In the genomic region with DNA sequence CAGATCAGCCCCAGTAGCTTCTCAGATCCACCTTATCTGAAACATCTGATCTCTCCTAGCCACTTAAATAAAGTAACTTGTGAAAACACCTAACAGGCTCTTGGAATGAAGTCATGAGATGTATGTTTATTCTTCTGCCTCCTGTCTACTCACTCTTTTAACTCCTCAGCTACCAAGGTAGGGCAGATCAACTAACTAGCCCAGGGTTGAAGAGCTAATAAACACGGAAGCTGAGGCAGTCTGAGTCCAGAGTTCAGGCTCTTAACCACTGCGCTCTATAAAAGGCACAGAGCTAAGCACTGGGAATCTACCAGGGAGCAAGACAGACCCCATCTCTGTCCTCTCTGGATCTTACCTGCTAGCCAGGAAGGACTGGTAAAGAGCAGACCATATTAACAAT, we compare ENCODE assay signal across 8 cellular contexts. TPM values are rescaled to one million over a fixed set of nuclear protein-coding genes. Genes with fewer than 3 reads are reported as not detected.
DNase-seq lines count a peak whose midpoint lies in the region; ATAC-seq, FAIRE-seq and TF ChIP-seq lines count a peak whose summit lies in the region.
"Not testable (repeated sequence)": the region's sequence is repeated elsewhere in the genome, so short reads cannot be mapped to it uniquely, and the experiment has no call there.

No MANE protein-coding gene starts in this region.

- peak overlapping the region; percentile 21 for H3K4me3 Mint-ChIP-seq in activated naive CD4-positive, alpha-beta T cell treated with anti-CD3 and anti-CD28 coated beads, Interleukin-2, amount 50 U/mL, for 24 hours
- H3K4me3 Mint-ChIP-seq in endodermal cell, result not testable (repeated sequence)
- peak overlapping the region; percentile 5 for H3K4me3 Mint-ChIP-seq in natural killer cell treated with Interleukin-12 subunit alpha and Interleukin-12 subunit beta and Interleukin-15 and Interleukin-18, amount 100 ng/mL, for 72 hours

- H3K4me1 Mint-ChIP-seq in activated naive CD4-positive, alpha-beta T cell treated with anti-CD3 and anti-CD28 coated beads, Interleukin-2, amount 50 U/mL, for 24 hours, result peaks cover 81% of the 10 kb centered on the region
- H3K4me1 Mint-ChIP-seq in endodermal cell, result peaks cover 58% of the 10 kb centered on the region
- peaks cover 48 to 54% of the 10 kb centered on the region in 2 donors for H3K4me1 Mint-ChIP-seq in natural killer cell treated with Interleukin-12 subunit alpha and Interleukin-12 subunit beta and Interleukin-15 and Interleukin-18, amount 100 ng/mL, for 72 hours (ENCODE audit: low read depth in 2 of 2)

- peak overlapping the region; percentile 5 for H3K27ac Mint-ChIP-seq in activated naive CD4-positive, alpha-beta T cell treated with anti-CD3 and anti-CD28 coated beads, Interleukin-2, amount 50 U/mL, for 24 hours
- peak overlapping the region; percentile 32 for H3K27ac Mint-ChIP-seq in endodermal cell
- H3K27ac Mint-ChIP-seq in natural killer cell treated with Interleukin-12 subunit alpha and Interleukin-12 subunit beta and Interleukin-15 and Interleukin-18, amount 100 ng/mL, for 72 hours, result peak overlapping the region; percentile 95

- H3K9me3 Mint-ChIP-seq in activated naive CD4-positive, alpha-beta T cell treated with anti-CD3 and anti-CD28 coated beads, Interleukin-2, amount 50 U/mL, for 24 hours; endodermal cell; natural killer cell treated with Interleukin-12 subunit alpha and Interleukin-12 subunit beta and Interleukin-15 and Interleukin-18, amount 100 ng/mL, for 72 hours: not testable (repeated sequence)

- H3K4me1 ChIP-seq in Peyer's patch (peaks cover 0 to 18% (median 0%) of the 10 kb centered on the region in 4 donors), HepG2 (ENCODE audit: insufficient read depth, low read length) (peaks cover 62% of the 10 kb centered on the region), transverse colon (peaks cover 0 to 48% (median 33%) of the 10 kb centered on the region in 4 donors)
- not testable (repeated sequence) for H3K4me1 ChIP-seq in endodermal cell (ENCODE audit: control insufficient read depth, insufficient read depth, low read length)

- CTCF ChIA-PET in HepG2 (lab: Yijun Ruan, JAX; ENCODE audit: low intra/inter-chr PET ratio, low total read pairs), result not testable (repeated sequence)

- DNase-seq in Caki2 (ENCODE audit: low read depth) (peak; percentile 6), Peyer's patch (peak in 1 of 3 donors; percentile 73), HepG2 (ENCODE audit: low spot score) (peak; percentile 80), transverse colon (peak; percentile 49)
- not testable (repeated sequence) for DNase-seq in H54 (ENCODE audit: insufficient read length, low spot score); endodermal cell; natural killer cell treated with Interleukin-12 subunit alpha and Interleukin-12 subunit beta and Interleukin-15 and Interleukin-18, amount 100 ng/mL, for 72 hours (ENCODE audit: low spot score)

- not testable (repeated sequence) for H3K27me3 Mint-ChIP-seq in activated naive CD4-positive, alpha-beta T cell treated with anti-CD3 and anti-CD28 coated beads, Interleukin-2, amount 50 U/mL, for 24 hours; endodermal cell (ENCODE audit: insufficient read depth); natural killer cell treated with Interleukin-12 subunit alpha and Interleukin-12 subunit beta and Interleukin-15 and Interleukin-18, amount 100 ng/mL, for 72 hours

- not testable (repeated sequence) for H3K9me3 ChIP-seq in Peyer's patch; endodermal cell (ENCODE audit: control insufficient read depth, low read length); HepG2 (ENCODE audit: low read length); transverse colon

- peak overlapping the region in 3 of 4 donors; percentile 50 to 86 (median 74) for H3K27ac ChIP-seq in Peyer's patch
- H3K27ac ChIP-seq in endodermal cell (ENCODE audit: low read depth, low read length), result not testable (repeated sequence)
- H3K27ac ChIP-seq in HepG2 (ENCODE audit: extremely low read length, insufficient read depth, low read length), result peak overlapping the region; percentile 87
- peak overlapping the region; percentile 70 to 75 (median 72) for H3K27ac ChIP-seq in transverse colon

- peak overlapping the region; percentile 89 for H3K4me2 ChIP-seq in HepG2 (ENCODE audit: low read depth, low read length)

- POLR2A ChIA-PET in HepG2 (lab: Yijun Ruan, JAX), result interaction anchor here (0.7 to 2.7 kb wide), 6 partner anchors 9 to 38 kb away, joined by 3 to 23 read pairs (median 4); a partner anchor contains a TSS

- in situ Hi-C loops in Caki2 (cut with HindIII; ENCODE audit: low pct_unique_long_range_greater_than_20kb, low sequenced_read_pairs); HepG2 (cut with HindIII; ENCODE audit: extremely low pct_ligation_motif_present, low pct_unique_long_range_greater_than_20kb); transverse colon (cut with MboI; ENCODE audit: low pct_ligation_motif_present in 1 of 4, low pct_unique_long_range_greater_than_20kb in 1 of 4, low sequenced_read_pairs in 3 of 4): not testable (repeated sequence)

- H3K79me2 ChIP-seq in HepG2 (ENCODE audit: insufficient read depth, low read length), result peaks cover 56% of the 10 kb centered on the region

- intact Hi-C loops in HepG2 (cut with micrococcal nuclease; ENCODE audit: unreplicated experiment), result loop anchor here (5.0 kb wide), 1 partner anchor 214 kb away; no protein-coding TSS in a partner anchor
- intact Hi-C loops in transverse colon (cut with DNase I; ENCODE audit: low total_unique reads), result not testable (repeated sequence)

- not testable (repeated sequence) for BruUV-seq in HepG2 (replicated peaks; lab: Mats Ljungman, UMichigan)

- FAIRE-seq in H54 (lab: Jason Lieb, UNC), result peak; percentile 65
- FAIRE-seq in HepG2 (lab: Jason Lieb, UNC), result peak; percentile 84

- not testable (repeated sequence) for TF ChIP-seq POLR2A in H54 (IDR thresholded peaks at IDR 0.05; ENCODE audit: low read depth, low read length)
- TF ChIP-seq POLR2A in Peyer's patch (IDR thresholded peaks at IDR 0.05) (peak; percentile 9 to 60), HepG2 (IDR thresholded peaks at IDR 0.05; ENCODE audit: insufficient read depth in 1 of 2, low read depth in 2 of 2, low read length in 2 of 2) (0 out of 4 replicates have a peak, but pooled peaks of 1 of the 2 experiments have one; percentile 23), transverse colon (IDR thresholded peaks at IDR 0.05) (peak; percentile 52)

- not testable (repeated sequence) for H2AFZ ChIP-seq in HepG2 (ENCODE audit: low read length)

- H3K4me3 ChIP-seq in Peyer's patch; endodermal cell (ENCODE audit: low read length); transverse colon: not testable (repeated sequence)
- peak overlapping the region in 1 of 3 experiments; percentile 40; a peak in 2 of 6 replicates for H3K4me3 ChIP-seq in HepG2 (replicated peaks in 1 of 3; ENCODE audit: insufficient read depth in 1 of 3, low read depth in 2 of 3, low read length in 3 of 3)

- not testable (repeated sequence) for H3K36me3 Mint-ChIP-seq in activated naive CD4-positive, alpha-beta T cell treated with anti-CD3 and anti-CD28 coated beads, Interleukin-2, amount 50 U/mL, for 24 hours
- H3K36me3 Mint-ChIP-seq in endodermal cell (ENCODE audit: low read depth), result peaks cover 11% of the 10 kb centered on the region
- H3K36me3 Mint-ChIP-seq in natural killer cell treated with Interleukin-12 subunit alpha and Interleukin-12 subunit beta and Interleukin-15 and Interleukin-18, amount 100 ng/mL, for 72 hours, result peaks cover 19% of the 10 kb centered on the region

- H4K20me1 ChIP-seq in HepG2 (ENCODE audit: insufficient read depth, low read length), result not testable (repeated sequence)

- ATAC-seq in HepG2, result peak; percentile 60
- not testable (repeated sequence) for ATAC-seq in natural killer cell treated with Interleukin-12 subunit alpha and Interleukin-12 subunit beta and Interleukin-15 and Interleukin-18, amount 100 ng/mL, for 72 hours

- TF ChIP-seq CTCF in Peyer's patch (IDR thresholded peaks at IDR 0.05); endodermal cell (conservative IDR thresholded peaks at IDR 0.05); HepG2 (CRISPR knock-in tag; IDR thresholded peaks at IDR 0.05); transverse colon (IDR thresholded peaks at IDR 0.05): not testable (repeated sequence)

- not testable (repeated sequence) for TF ChIP-seq RAD21 in HepG2 (CRISPR knock-in tag; IDR thresholded peaks at IDR 0.05)

- peak in 1 of 2 experiments; percentile 50; a peak in 2 of 4 replicates for TF ChIP-seq EP300 in HepG2 (IDR thresholded peaks at IDR 0.05; ENCODE audit: low read depth in 2 of 2, low read length in 2 of 2)
- TF ChIP-seq EP300 in HepG2 (CRISPR knock-in tag; IDR thresholded peaks at IDR 0.05; ENCODE audit: borderline replicate concordance); transverse colon (IDR thresholded peaks at IDR 0.05; ENCODE audit: low read depth): not testable (repeated sequence)

- not testable (repeated sequence) for H3K27me3 ChIP-seq in Peyer's patch; endodermal cell (ENCODE audit: control insufficient read depth, insufficient read depth, low read length, poor library complexity, severe bottlenecking); HepG2 (ENCODE audit: control insufficient read depth in 1 of 2, insufficient read depth in 2 of 2, low read length in 2 of 2); transverse colon

- not testable (repeated sequence) for H3K9ac ChIP-seq in endodermal cell (ENCODE audit: extremely low read depth, low read length, poor library complexity, severe bottlenecking)
- H3K9ac ChIP-seq in HepG2 (ENCODE audit: insufficient read depth, low read depth, low read length), result peak overlapping the region; percentile 39; the same call in 1 of the 2 replicates

- 92% methylated on average over 2 of the region's 2 CpGs; no CpG with 5 or more reads in 1 of the 2 experiments for WGBS in endodermal cell (ENCODE audit: insufficient coverage in 1 of 2, insufficient read length in 1 of 2), 2 experiments
- WGBS in HepG2 (ENCODE audit: low lambda C conversion rate), result 0% methylated on average over 2 of the region's 2 CpGs
- 59 to 83% methylated on average over 1 to 2 of the region's 2 CpGs for WGBS in transverse colon (ENCODE audit: low coverage in 1 of 2), 2 donors

- H3K36me3 ChIP-seq in Peyer's patch; HepG2 (replicated peaks in 1 of 2; ENCODE audit: control insufficient read depth in 1 of 2, insufficient read depth in 2 of 2, low read length in 2 of 2); transverse colon: not testable (repeated sequence)
- H3K36me3 ChIP-seq in endodermal cell (ENCODE audit: control insufficient read depth, insufficient read depth, low read length), result peaks cover 19% of the 10 kb centered on the region

RNA-seq across cellular contexts. Expression of a gene that starts 37.1 kb away (rescaled TPM):
- 7.2 and 7.3 TPM in 2 replicates for total RNA-seq in Caki2 (2014; rRNA removed; shearing (Covaris generic); ENCODE audit: low replicate concordance)
- total RNA-seq in Peyer's patch, result 100 to 1,000 TPM in 1 of 4 donors, 10 to 100 TPM in 3; 28.1 to 110 (median 96.7) TPM
- total RNA-seq in endodermal cell, result 10 to 100 TPM; 41.3 to 52.0 TPM
- 31.7 TPM for polyA plus RNA-seq in endodermal cell (2013, experiment 1 of 2)
- 31.6 TPM for polyA plus RNA-seq in endodermal cell (2013, experiment 2 of 2)
- 17.3 and 20.3 TPM in 2 replicates for total RNA-seq in HepG2 (2016; rRNA removed; fragmentation: Illumina TruSeq; extraction: Trizol)
- total RNA-seq in HepG2 (2016; cell fraction: cytosol; rRNA removed; fragmentation: Illumina TruSeq; extraction: Trizol; ENCODE audit: low read depth), result 2.1 and 2.4 TPM in 2 replicates
- 15.6 and 19.2 TPM in 2 replicates for total RNA-seq in HepG2 (2016; cell fraction: insoluble cytoplasmic fraction; rRNA removed; fragmentation: Illumina TruSeq; extraction: Trizol)
- total RNA-seq in HepG2 (2016; cell fraction: membrane; rRNA removed; fragmentation: Illumina TruSeq; extraction: Trizol), result 7.9 and 8.5 TPM in 2 replicates
- total RNA-seq in HepG2 (2016; cell fraction: nucleus; rRNA removed; fragmentation: Illumina TruSeq; extraction: Trizol), result 28.3 and 35.1 TPM in 2 replicates
- polyA plus RNA-seq in HepG2 (2011; rRNA removed), result 8.6 and 10.1 TPM in 2 replicates
- polyA plus RNA-seq in HepG2 (2011; cell fraction: cytosol; rRNA removed), result 4.7 and 8.3 TPM in 2 replicates
- polyA plus RNA-seq in HepG2 (2011; cell fraction: nucleus; rRNA removed), result 3.9 and 5.3 TPM in 2 replicates
- polyA plus RNA-seq in HepG2 (2012), result 18.5 and 21.2 TPM in 2 replicates
- 1.3 and 1.4 TPM in 2 replicates for polyA plus RNA-seq in HepG2 (2016; cell fraction: cytosol; fragmentation: Illumina TruSeq; extraction: Trizol; ENCODE audit: low read depth)
- 13.9 and 14.3 TPM in 2 replicates for polyA plus RNA-seq in HepG2 (2016; cell fraction: insoluble cytoplasmic fraction; fragmentation: Illumina TruSeq; extraction: Trizol; ENCODE audit: low read depth)
- 3.6 and 4.3 TPM in 2 replicates for polyA plus RNA-seq in HepG2 (2016; cell fraction: membrane; fragmentation: Illumina TruSeq; extraction: Trizol; ENCODE audit: low read depth)
- polyA plus RNA-seq in HepG2 (2016; cell fraction: nucleus; fragmentation: Illumina TruSeq; extraction: Trizol; ENCODE audit: insufficient read depth, low read depth), result 26.8 and 27.2 TPM in 2 replicates
- 0.05 and 16.1 TPM in 2 replicates for polyA minus RNA-seq in HepG2 (2011; rRNA and poly(A)+ RNA removed; ENCODE audit: low replicate concordance)
- 17.0 and 18.7 TPM in 2 replicates for polyA minus RNA-seq in HepG2 (2011; cell fraction: cytosol; rRNA and poly(A)+ RNA removed)
- 20.2 and 23.0 TPM in 2 replicates for polyA minus RNA-seq in HepG2 (2011; cell fraction: nucleus; rRNA and poly(A)+ RNA removed)
- 10 to 100 TPM; 17.8 to 19.5 TPM for total RNA-seq in natural killer cell treated with Interleukin-12 subunit alpha and Interleukin-12 subunit beta and Interleukin-15 and Interleukin-18, amount 100 ng/mL, for 72 hours
- total RNA-seq in transverse colon, result 10 to 100 TPM; 42.3 to 62.1 (median 50.6) TPM

Comparison
In these comparisons a context has a peak if more than half of its experiments do, and no peak if none do; other contexts are left out.
1. H3K27ac Mint-ChIP-seq: peak in every context shown above with its lines; median percentile 95 in natural killer cell treated with Interleukin-12 subunit alpha and Interleukin-12 subunit beta and Interleukin-15 and Interleukin-18, amount 100 ng/mL, for 72 hours; 32 in endodermal cell; 5 in activated naive CD4-positive, alpha-beta T cell treated with anti-CD3 and anti-CD28 coated beads, Interleukin-2, amount 50 U/mL, for 24 hours.